10 cellular contexts compared by ENCODE assay signal in the genomic region with DNA sequence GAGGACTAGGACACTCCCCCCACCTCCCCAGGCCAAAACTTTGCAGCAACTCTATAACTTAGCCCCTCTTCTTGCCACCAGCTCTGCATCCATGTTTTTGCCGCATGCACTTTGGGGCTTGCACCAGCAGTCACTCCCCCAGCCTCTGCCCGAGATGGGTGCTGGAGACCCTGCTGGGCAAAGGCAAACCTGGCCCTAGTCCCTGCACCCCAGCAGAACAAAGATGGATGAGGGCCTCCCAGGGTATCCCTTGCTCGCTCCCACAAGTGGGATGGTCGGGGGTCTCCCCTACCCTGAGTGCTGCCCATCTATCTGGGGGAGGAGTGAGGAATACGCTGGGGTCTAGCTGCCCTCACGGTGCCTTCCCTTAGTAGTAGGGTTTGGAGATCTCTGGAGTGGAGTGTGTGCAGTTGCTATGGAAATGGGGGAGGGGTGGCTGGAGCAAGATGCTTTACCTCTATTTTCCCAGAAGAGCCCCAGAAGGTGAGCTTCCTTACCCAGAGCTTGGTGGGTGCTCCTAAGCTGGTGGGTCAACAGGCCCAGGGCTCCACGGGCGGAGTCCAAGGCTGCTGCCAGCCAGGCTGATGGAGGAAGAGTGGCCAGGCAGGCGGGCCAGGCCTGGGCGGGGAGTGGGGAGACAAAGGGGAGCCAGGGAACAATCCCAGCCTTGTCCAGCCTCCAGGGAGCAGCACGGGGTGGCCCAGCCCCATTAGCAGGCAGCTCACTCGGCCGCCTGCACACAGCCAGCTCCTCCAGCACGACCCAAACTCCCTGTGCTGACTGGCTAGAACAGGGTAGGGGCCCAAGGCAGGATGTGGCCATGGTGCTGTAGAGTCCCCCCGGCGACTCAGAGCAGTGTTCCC. TPM values are rescaled to one million over a fixed set of nuclear protein-coding genes. Genes with fewer than 3 reads are reported as not detected.
DNase-seq lines count a peak whose midpoint lies in the region; ATAC-seq and TF ChIP-seq lines count a peak whose summit lies in the region.
"Had no signal": no experiment of that assay in that cellular context is flagged by ENCODE, and none has a peak within 500 bp of the region (broad histone marks: within the 10 kb centered on the region; RNA-seq: fewer than 3 reads in every experiment).

A gene with protein sequence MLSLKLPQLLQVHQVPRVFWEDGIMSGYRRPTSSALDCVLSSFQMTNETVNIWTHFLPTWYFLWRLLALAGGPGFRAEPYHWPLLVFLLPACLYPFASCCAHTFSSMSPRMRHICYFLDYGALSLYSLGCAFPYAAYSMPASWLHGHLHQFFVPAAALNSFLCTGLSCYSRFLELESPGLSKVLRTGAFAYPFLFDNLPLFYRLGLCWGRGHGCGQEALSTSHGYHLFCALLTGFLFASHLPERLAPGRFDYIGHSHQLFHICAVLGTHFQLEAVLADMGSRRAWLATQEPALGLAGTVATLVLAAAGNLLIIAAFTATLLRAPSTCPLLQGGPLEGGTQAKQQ (minus strand): TSS at position 597 of the 863 bp plus-strand sequence. CDS start 1,325 bp downstream, outside the sequence.

- intact Hi-C loops in Panc1 (cut with micrococcal nuclease; ENCODE audit: unreplicated experiment) = no loop called here
- intact Hi-C loops in heart left ventricle (cut with DNase I) = loop anchor here in 1 of 10 donors (10.0 kb wide), 1 partner anchor 67 kb away; no protein-coding TSS in a partner anchor
- intact Hi-C loops in posterior cingulate gyrus (cut with DNase I) = no loop called here

- no TSS peak for BruUV-seq in Panc1 (replicated peaks; lab: Mats Ljungman, UMichigan)

- TF ChIP-seq CTCF in Panc1 (IDR thresholded peaks at IDR 0.05) (no peak), heart left ventricle (IDR thresholded peaks at IDR 0.05) (peak in 1 of 12 donors; percentile 18)

- H3K4me1 ChIP-seq in Panc1 (ENCODE audit: control insufficient read depth, insufficient read depth, low read length) = peaks cover 9% of the 10 kb centered on the region
- H3K4me1 ChIP-seq in heart left ventricle = peaks cover 3 to 64% (median 38%) of the 10 kb centered on the region in 12 donors

- H3K27me3 ChIP-seq in Panc1 (ENCODE audit: control insufficient read depth, insufficient read depth, low read length) (no peaks in the 10 kb centered on the region), heart left ventricle (peaks cover 0 to 17% (median 14%) of the 10 kb centered on the region in 9 donors)

- CTCF ChIA-PET in Panc1 (lab: Charles Lee) = interaction anchor here (0.9 to 1.1 kb wide), 2 partner anchors 12 to 23 kb away, joined by 3 to 15 read pairs; no protein-coding TSS in a partner anchor

- H3K36me3 ChIP-seq in Panc1 (ENCODE audit: control insufficient read depth, insufficient read depth, low read length) = no peaks in the 10 kb centered on the region; the same call in none of the 2 replicates
- peaks cover 0 to 40% (median 37%) of the 10 kb centered on the region in 9 donors for H3K36me3 ChIP-seq in heart left ventricle

- 39 to 60% (median 45%) methylated on average over 13 to 16 of the region's 16 CpGs for WGBS in heart left ventricle, 4 donors

- DNase-seq in DMS153 (lab: John Stamatoyannopoulos, UW) (peak; percentile 37), DMS153 treated with DMSO at 0.1 percent for 48 hours (lab: John Stamatoyannopoulos, UW; ENCODE audit: unreplicated experiment) (no peak), Panc1 (ENCODE audit: low read depth, low spot score) (no peak), heart left ventricle (peak in 3 of 5 donors; percentile 41 to 48 (median 47)), posterior cingulate gyrus (peak; percentile 83 to 99 (median 90)), epidermal melanocyte (ENCODE audit: insufficient read length, low spot score) (no peak)

- ATAC-seq in Panc1 (peak; percentile 46), heart left ventricle (peak; percentile 12 to 33 (median 29)), GM21723 (IDR thresholded peaks at IDR 0.05; ENCODE audit: unreplicated experiment) (no peak), HG03457 (IDR thresholded peaks at IDR 0.05; ENCODE audit: unreplicated experiment) (no peak)

- H3K4me3 ChIP-seq in Panc1 (ENCODE audit: low read depth in 2 of 2, low read length in 2 of 2) (no peak within 1 kb of the TSS), heart left ventricle (no peak within 1 kb of the TSS)
- H3K4me3 ChIP-seq: spleen, upper lobe of left lung had no signal

- TF ChIP-seq POLR2A in heart left ventricle (IDR thresholded peaks at IDR 0.05) = no peak

- POLR2A ChIA-PET in Panc1 (lab: Charles Lee) = interaction anchor here (0.6 kb wide), 1 partner anchor 23 kb away, joined by 6 read pairs; no protein-coding TSS in a partner anchor

- H3K27ac ChIP-seq in Panc1 (ENCODE audit: low read length) (no peak within 1 kb of the TSS), heart left ventricle (peak within 1 kb of the TSS in 1 of 12 donors; percentile 38)
- H3K27ac ChIP-seq: spleen, upper lobe of left lung had no signal

- in situ Hi-C loops in Panc1 (cut with HindIII; ENCODE audit: low pct_unique_long_range_greater_than_20kb, low sequenced_read_pairs) = no loop called here

- H3K9me3 ChIP-seq in Panc1 (ENCODE audit: control insufficient read depth, insufficient read depth, low read depth, low read length) = no peaks in the 10 kb centered on the region
- H3K9me3 ChIP-seq in heart left ventricle = no peaks in the 10 kb centered on the region
- H3K9me3 ChIP-seq: spleen, upper lobe of left lung had no signal

RNA-seq across cellular contexts. Expression of the gene that starts here (rescaled TPM):
- total RNA-seq in Panc1 (2021; ENCODE audit: unreplicated experiment) (0.92 TPM), heart left ventricle (1 to 10 TPM in 3 of 9 donors, under 1 TPM in 4, not detected in 2; 0.42 to 1.9 (median 0.92) TPM)
- polyA plus RNA-seq in Panc1 (2012; ENCODE audit: insufficient read length) = 1.3 TPM
- under 1 TPM; 0.26 to 0.61 TPM for polyA plus RNA-seq in heart left ventricle

Comparison
In these comparisons a context has a peak if more than half of its experiments do, and no peak if none do; other contexts are left out.
1. DNase-seq: peak in DMS153 (single experiment), heart left ventricle (3 of 5) and posterior cingulate gyrus (10 of 10); none in DMS153 treated with DMSO at 0.1 percent for 48 hours (single experiment), Panc1 (single experiment) and epidermal melanocyte (single experiment).
2. ATAC-seq: peak in Panc1 (single experiment) and heart left ventricle (4 of 4); none in GM21723 (single experiment) and HG03457 (single experiment).